In genomic region chrX:120514236-120514635, GRCh38 we compare ENCODE assay signal across 9 cellular contexts. TPM values are rescaled to one million over a fixed set of nuclear protein-coding genes. Genes with fewer than 3 reads are reported as not detected.
A peak's percentile ranks its signal among the peaks of the same experiment; 100 is the strongest.
DNase-seq lines count a peak whose midpoint lies in the region; ATAC-seq and FAIRE-seq lines count a peak whose summit lies in the region.
"Had no signal": no experiment of that assay in that cellular context is flagged by ENCODE, and none has a peak within 500 bp of the region (broad histone marks: within the 10 kb centered on the region; RNA-seq: fewer than 3 reads in every experiment).

No MANE protein-coding gene starts in this region.

- no peaks in the 10 kb centered on the region for H3K27me3 ChIP-seq in small intestine (ENCODE audit: control insufficient read depth in 2 of 2, insufficient read depth in 2 of 2, low read length in 2 of 2)

- H3K27ac ChIP-seq in small intestine (ENCODE audit: low read depth in 1 of 2, low read length in 1 of 2), result no peak overlapping the region

- H3K4me1 ChIP-seq in small intestine (ENCODE audit: control insufficient read depth in 2 of 2, insufficient read depth in 1 of 2, low read depth in 1 of 2, low read length in 1 of 2), result no peaks in the 10 kb centered on the region

- FAIRE-seq in small intestine (lab: Jason Lieb, UNC), result no peak

- H3K36me3 ChIP-seq in small intestine (ENCODE audit: control insufficient read depth in 2 of 2, insufficient read depth in 2 of 2, low read length in 2 of 2), result no peaks in the 10 kb centered on the region

- ATAC-seq in HG03571 (IDR thresholded peaks at IDR 0.05; ENCODE audit: unreplicated experiment), result no peak
- no peak for ATAC-seq in GM21381 (IDR thresholded peaks at IDR 0.05; ENCODE audit: unreplicated experiment)

- no peak overlapping the region for H3K4me3 ChIP-seq in small intestine (ENCODE audit: low read depth in 1 of 2, low read length in 2 of 2)

- no peaks in the 10 kb centered on the region for H3K9me3 ChIP-seq in small intestine (ENCODE audit: control insufficient read depth, low read depth)

- 15 to 19% (median 17%) methylated on average over 1 of the region's 1 CpG for WGBS in small intestine, 3 donors

- DNase-seq in SIG-M5 treated with dmso at 0.1 percent for 504 hours (lab: John Stamatoyannopoulos, UW; ENCODE audit: unreplicated experiment) (peak; percentile 39), SIG-M5 (lab: John Stamatoyannopoulos, UW) (no peak), NAMALWA (ENCODE audit: low spot score) (peak; percentile 32), dermis microvascular lymphatic vessel endothelial cell (ENCODE audit: low read depth in 2 of 2) (peak; percentile 14 to 29), small intestine (peak; percentile 35), nucleus accumbens (lab: John Stamatoyannopoulos, UW) (no peak)
- DNase-seq: activated T-cell treated with anti-CD3 and anti-CD28 coated beads, Interleukin-2, amount 50 U/mL, for 48 hours had no signal

RNA-seq across cellular contexts. Expression of gene LAMP2, which starts 45.1 kb away (rescaled TPM):
- total RNA-seq in dermis microvascular lymphatic vessel endothelial cell, result 85.9 and 147 TPM in 2 replicates
- 10 to 100 TPM; 16.5 to 39.1 (median 30.0) TPM for polyA plus RNA-seq in small intestine

RNA-seq across cellular contexts. Expression of gene CUL4B, which starts 46.5 kb away (rescaled TPM):
- total RNA-seq in dermis microvascular lymphatic vessel endothelial cell, result 35.0 and 38.8 TPM in 2 replicates
- polyA plus RNA-seq in small intestine, result 10 to 100 TPM; 10.8 to 14.8 (median 12.1) TPM

Comparison
In these comparisons a context has a peak if more than half of its experiments do, and no peak if none do; other contexts are left out.
1. DNase-seq: peak in SIG-M5 treated with dmso at 0.1 percent for 504 hours (single experiment), NAMALWA (single experiment), dermis microvascular lymphatic vessel endothelial cell (2 of 2) and small intestine (single experiment); none in SIG-M5 (single experiment) and nucleus accumbens (0 of 56).